Comparison of ENCODE assay signal across 8 cellular contexts in genomic region chr12:52156757-52157565, GRCh38. TPM values are rescaled to one million over a fixed set of nuclear protein-coding genes. Genes with fewer than 3 reads are reported as not detected.
DNase-seq lines count a peak whose midpoint lies in the region; ATAC-seq, FAIRE-seq and TF ChIP-seq lines count a peak whose summit lies in the region.

No MANE protein-coding gene starts in this region.

- peaks cover 14% of the 10 kb centered on the region for H3K27me3 Mint-ChIP-seq in activated B cell treated with CpG ODN at 0.5 μM for 24 hours

- H3K27ac Mint-ChIP-seq in activated B cell treated with CpG ODN at 0.5 μM for 24 hours = no peak overlapping the region

- POLR2A ChIA-PET in activated B cell treated with CpG ODN at 0.5 μM for 24 hours (lab: Charles Lee) = no interaction called here

- no peaks in the 10 kb centered on the region for H3K27me3 ChIP-seq in bronchial epithelial cell (ENCODE audit: control insufficient read depth, insufficient read depth, low read length)

- H3K9me3 Mint-ChIP-seq in activated B cell treated with CpG ODN at 0.5 μM for 24 hours = peaks cover 5% of the 10 kb centered on the region

- CTCF ChIA-PET in activated B cell treated with CpG ODN at 0.5 μM for 24 hours (lab: Charles Lee) = interaction anchor here (0.6 to 2.6 kb wide), 5 partner anchors 10 to 722 kb away, joined by 3 to 11 read pairs (median 3); partner anchors contain the start of gene KRT3

- no peak overlapping the region for H3K27ac ChIP-seq in kidney (ENCODE audit: low read depth in 2 of 2, low read length in 2 of 2)

- H3K36me3 ChIP-seq in bronchial epithelial cell (ENCODE audit: control insufficient read depth, insufficient read depth, low read length) = no peaks in the 10 kb centered on the region
- H3K36me3 ChIP-seq in kidney (ENCODE audit: control insufficient read depth in 1 of 2, insufficient read depth in 2 of 2, low read length in 2 of 2) = no peaks in the 10 kb centered on the region

- peaks cover 0 to 4% of the 10 kb centered on the region in 2 donors for H3K4me1 ChIP-seq in kidney (ENCODE audit: control insufficient read depth in 1 of 2, insufficient read depth in 1 of 2, low read depth in 1 of 2, low read length in 2 of 2)

- no peaks in the 10 kb centered on the region for H3K9me3 ChIP-seq in kidney (ENCODE audit: control insufficient read depth in 1 of 2, low read length in 2 of 2)

- DNase-seq in NCI-H510A treated with DMSO at 0.1 percent for 48 hours (lab: John Stamatoyannopoulos, UW) = peak; percentile 70
- no peak for DNase-seq in NCI-H510A (lab: John Stamatoyannopoulos, UW)
- DNase-seq in NCI-H2029 (lab: John Stamatoyannopoulos, UW) = peak; percentile 38
- peak; percentile 56 for DNase-seq in activated B cell treated with CpG ODN at 0.5 μM for 24 hours
- peak; percentile 62 for DNase-seq in bronchial epithelial cell (ENCODE audit: low read depth)
- DNase-seq in kidney = peak; percentile 90
- DNase-seq in stimulated activated CD4-positive, alpha-beta T cell treated with anti-CD3 and anti-CD28 coated beads, Interleukin-2, amount 100 ng/mL, for 24 hours = peak; percentile 82 to 83
- no peak for DNase-seq in OCI-M2 (lab: John Stamatoyannopoulos, UW; ENCODE audit: unreplicated experiment)

- no peak for TF ChIP-seq CTCF in activated B cell treated with CpG ODN at 0.5 μM for 24 hours (IDR thresholded peaks at IDR 0.05)
- peak; percentile 92 for TF ChIP-seq CTCF in bronchial epithelial cell (IDR thresholded peaks at IDR 0.05; ENCODE audit: insufficient read depth, low read length, severe bottlenecking)
- peak; percentile 98 for TF ChIP-seq CTCF in kidney (IDR thresholded peaks at IDR 0.05; ENCODE audit: borderline replicate concordance, extremely low read depth, insufficient read depth)

- no peak overlapping the region for H3K4me3 Mint-ChIP-seq in activated B cell treated with CpG ODN at 0.5 μM for 24 hours

- no peaks in the 10 kb centered on the region for H3K36me3 Mint-ChIP-seq in activated B cell treated with CpG ODN at 0.5 μM for 24 hours (ENCODE audit: low read depth)

- no peak overlapping the region for H3K4me3 ChIP-seq in bronchial epithelial cell (ENCODE audit: low read depth, low read length)
- H3K4me3 ChIP-seq in kidney (ENCODE audit: low read length in 2 of 2) = no peak overlapping the region

- H3K4me1 Mint-ChIP-seq in activated B cell treated with CpG ODN at 0.5 μM for 24 hours = no peaks in the 10 kb centered on the region

- FAIRE-seq in bronchial epithelial cell (lab: Jason Lieb, UNC) (peak; percentile 60), kidney (lab: Jason Lieb, UNC) (no peak)

- peak; percentile 69 for ATAC-seq in activated B cell treated with CpG ODN at 0.5 μM for 24 hours (ENCODE audit: low read depth)

- intact Hi-C loops in activated B cell treated with CpG ODN at 0.5 μM for 24 hours (cut with micrococcal nuclease) (loop anchor here (1.0 to 10.0 kb wide), 3 partner anchors 170 to 722 kb away; no protein-coding TSS in a partner anchor), kidney (cut with DNase I) (loop anchor here (5.0 to 10.0 kb wide), 2 partner anchors 170 to 718 kb away; no protein-coding TSS in a partner anchor)

- H3K9ac ChIP-seq in kidney (ENCODE audit: low read length in 2 of 2) = no peak overlapping the region

RNA-seq across cellular contexts. Expression of gene KRT80, which starts 34.9 kb away (rescaled TPM):
- total RNA-seq in activated B cell treated with CpG ODN at 0.5 μM for 24 hours (not detected in 2 replicates), bronchial epithelial cell (14.7 and 66.4 TPM in 2 replicates), kidney (12.3 TPM)
- polyA plus RNA-seq in kidney (ENCODE audit: insufficient read depth, low read depth, low replicate concordance) = 1.0 TPM

Comparison
In these comparisons a context has a peak if more than half of its experiments do, and no peak if none do; other contexts are left out.
1. DNase-seq: peak in NCI-H510A treated with DMSO at 0.1 percent for 48 hours (single experiment), NCI-H2029 (single experiment), activated B cell treated with CpG ODN at 0.5 μM for 24 hours (single experiment), bronchial epithelial cell (single experiment), kidney (single experiment) and stimulated activated CD4-positive, alpha-beta T cell treated with anti-CD3 and anti-CD28 coated beads, Interleukin-2, amount 100 ng/mL, for 24 hours (2 of 2); none in NCI-H510A (single experiment) and OCI-M2 (single experiment).
2. RNA of gene KRT80, which starts 34.9 kb away (total RNA-seq): 14.7 to 66.4 TPM in bronchial epithelial cell and 12.3 TPM in kidney (single experiment); not detected in activated B cell treated with CpG ODN at 0.5 μM for 24 hours; every median in the first group is over 10 times any median in the second.